Comparison of ENCODE assay signal across 8 cellular contexts in genomic region chr19:58380037-58380735, GRCh38. TPM values are rescaled to one million over a fixed set of nuclear protein-coding genes. Genes with fewer than 3 reads are reported as not detected.
A peak's percentile ranks its signal among the peaks of the same experiment; 100 is the strongest.
DNase-seq lines count a peak whose midpoint lies in the region; ATAC-seq lines count a peak whose summit lies in the region.

No MANE protein-coding gene starts in this region.

- peak overlapping the region; percentile 42 for H3K27ac ChIP-seq in iPS-20b (ENCODE audit: low read length)
- peak overlapping the region; percentile 85 for H3K27ac ChIP-seq in subcutaneous abdominal adipose tissue (ENCODE audit: low read depth, low read length)

- peak overlapping the region; percentile 80 for H3K9ac ChIP-seq in iPS-20b (ENCODE audit: low read depth, low read length)
- peak overlapping the region; percentile 3 to 89 (median 78) for H3K9ac ChIP-seq in subcutaneous abdominal adipose tissue (ENCODE audit: low read length in 5 of 5)

- DNase-seq in activated T-cell treated with anti-CD3 and anti-CD28 coated beads, Interleukin-2, amount 50 U/mL, for 4 hours = no peak
- DNase-seq in activated T-cell treated with anti-CD3 and anti-CD28 coated beads for 4 hours (no peak), NCI-H226 (no peak), NAMALWA (ENCODE audit: low spot score) (no peak)
- DNase-seq in activated CD4-positive, alpha-beta T cell treated with anti-CD3 and anti-CD28 coated beads, Interleukin-2, amount 50 U/mL, for 4 hours = no peak

- no peaks in the 10 kb centered on the region for H3K36me3 ChIP-seq in iPS-20b (ENCODE audit: insufficient read depth, low read depth, low read length)
- H3K36me3 ChIP-seq in subcutaneous abdominal adipose tissue (ENCODE audit: control insufficient read depth in 5 of 5, insufficient read depth in 5 of 5, low read length in 5 of 5) = no peaks in the 10 kb centered on the region

- peaks cover 20% of the 10 kb centered on the region for H3K4me1 Mint-ChIP-seq in activated T-cell treated with anti-CD3 and anti-CD28 coated beads, Interleukin-2, amount 50 U/mL, for 4 hours (ENCODE audit: low read depth)
- peaks cover 9% of the 10 kb centered on the region for H3K4me1 Mint-ChIP-seq in activated T-helper 17 cell treated with anti-CD3 and anti-CD28 coated beads, Interleukin-2, amount 50 U/mL, for 72 hours

- peak overlapping the region; percentile 84 for H3K4me3 ChIP-seq in iPS-20b (ENCODE audit: low read length)
- peak overlapping the region; percentile 76 to 89 (median 83) for H3K4me3 ChIP-seq in subcutaneous abdominal adipose tissue (ENCODE audit: low read depth in 1 of 5, low read length in 5 of 5)

- no peaks in the 10 kb centered on the region for H3K9me3 Mint-ChIP-seq in activated T-cell treated with anti-CD3 and anti-CD28 coated beads, Interleukin-2, amount 50 U/mL, for 4 hours
- no peaks in the 10 kb centered on the region for H3K9me3 Mint-ChIP-seq in activated T-helper 17 cell treated with anti-CD3 and anti-CD28 coated beads, Interleukin-2, amount 50 U/mL, for 72 hours

- H3K36me3 Mint-ChIP-seq in activated T-cell treated with anti-CD3 and anti-CD28 coated beads, Interleukin-2, amount 50 U/mL, for 4 hours (ENCODE audit: insufficient read depth) = no peaks in the 10 kb centered on the region
- H3K36me3 Mint-ChIP-seq in activated T-helper 17 cell treated with anti-CD3 and anti-CD28 coated beads, Interleukin-2, amount 50 U/mL, for 72 hours (ENCODE audit: low read depth) = no peaks in the 10 kb centered on the region

- H3K9me3 ChIP-seq in iPS-20b (ENCODE audit: insufficient read depth, low read depth, low read length) = no peaks in the 10 kb centered on the region
- no peaks in the 10 kb centered on the region for H3K9me3 ChIP-seq in subcutaneous abdominal adipose tissue (ENCODE audit: control insufficient read depth in 5 of 5, low read length in 5 of 5)

- H3K4me1 ChIP-seq in iPS-20b (ENCODE audit: insufficient read depth, low read length) (no peaks in the 10 kb centered on the region), subcutaneous abdominal adipose tissue (ENCODE audit: control insufficient read depth in 5 of 5, insufficient read depth in 5 of 5, low read length in 5 of 5) (peaks cover 7 to 26% (median 24%) of the 10 kb centered on the region in 5 donors)

- H3K27me3 ChIP-seq in iPS-20b (ENCODE audit: insufficient read depth, low read length) (no peaks in the 10 kb centered on the region), subcutaneous abdominal adipose tissue (ENCODE audit: control insufficient read depth in 5 of 5, insufficient read depth in 4 of 5, low read length in 5 of 5) (no peaks in the 10 kb centered on the region)

- ATAC-seq in activated T-cell treated with anti-CD3 and anti-CD28 coated beads, Interleukin-2, amount 50 U/mL, for 4 hours = no peak
- ATAC-seq in activated T-helper 17 cell treated with anti-CD3 and anti-CD28 coated beads, Interleukin-2, amount 50 U/mL, for 72 hours (replicated peaks) = no peak

- peak overlapping the region; percentile 90 for H3K4me3 Mint-ChIP-seq in activated T-cell treated with anti-CD3 and anti-CD28 coated beads, Interleukin-2, amount 50 U/mL, for 4 hours
- peak overlapping the region; percentile 95 for H3K4me3 Mint-ChIP-seq in activated T-helper 17 cell treated with anti-CD3 and anti-CD28 coated beads, Interleukin-2, amount 50 U/mL, for 72 hours

- H3K27me3 Mint-ChIP-seq in activated T-cell treated with anti-CD3 and anti-CD28 coated beads, Interleukin-2, amount 50 U/mL, for 4 hours (ENCODE audit: low read depth) = no peaks in the 10 kb centered on the region
- no peaks in the 10 kb centered on the region for H3K27me3 Mint-ChIP-seq in activated T-helper 17 cell treated with anti-CD3 and anti-CD28 coated beads, Interleukin-2, amount 50 U/mL, for 72 hours

- H3K27ac Mint-ChIP-seq in activated T-helper 17 cell treated with anti-CD3 and anti-CD28 coated beads, Interleukin-2, amount 50 U/mL, for 72 hours = peak overlapping the region; percentile 94

RNA-seq across cellular contexts. Expression of gene ZNF837, which starts 0.6 kb away (rescaled TPM):
- 1 to 10 TPM; 1.2 to 2.1 (median 1.8) TPM for total RNA-seq in activated T-cell treated with anti-CD3 and anti-CD28 coated beads, Interleukin-2, amount 50 U/mL, for 4 hours
- 1 to 10 TPM; 1.1 to 1.9 TPM for total RNA-seq in activated T-helper 17 cell treated with anti-CD3 and anti-CD28 coated beads, Interleukin-2, amount 50 U/mL, for 72 hours

RNA-seq across cellular contexts. Expression of gene RPS5, which starts 6.9 kb away (rescaled TPM):
- 1,000 to 10,000 TPM; 2,106 to 2,287 (median 2,120) TPM for total RNA-seq in activated T-cell treated with anti-CD3 and anti-CD28 coated beads, Interleukin-2, amount 50 U/mL, for 4 hours
- total RNA-seq in activated T-helper 17 cell treated with anti-CD3 and anti-CD28 coated beads, Interleukin-2, amount 50 U/mL, for 72 hours = 1,000 to 10,000 TPM; 1,376 to 1,435 TPM

RNA-seq across cellular contexts. Expression of gene RNF225, which starts 15.3 kb away (rescaled TPM):
- 1 to 10 TPM; 2.5 to 3.2 (median 2.5) TPM for total RNA-seq in activated T-cell treated with anti-CD3 and anti-CD28 coated beads, Interleukin-2, amount 50 U/mL, for 4 hours
- under 1 TPM in 1 of 2 donors, not detected in 1; 0.64 TPM for total RNA-seq in activated T-helper 17 cell treated with anti-CD3 and anti-CD28 coated beads, Interleukin-2, amount 50 U/mL, for 72 hours

RNA-seq across cellular contexts. Expression of gene ZNF497, which starts 17.6 kb away (rescaled TPM):
- total RNA-seq in activated T-cell treated with anti-CD3 and anti-CD28 coated beads, Interleukin-2, amount 50 U/mL, for 4 hours = under 1 TPM; 0.55 to 0.99 (median 0.98) TPM
- total RNA-seq in activated T-helper 17 cell treated with anti-CD3 and anti-CD28 coated beads, Interleukin-2, amount 50 U/mL, for 72 hours = 1 to 10 TPM; 1.7 to 1.8 TPM

RNA-seq across cellular contexts. Expression of gene A1BG, which starts 26.9 kb away (rescaled TPM):
- 10 to 100 TPM in 2 of 3 donors, 1 to 10 TPM in 1; 9.0 to 12.0 (median 11.5) TPM for total RNA-seq in activated T-cell treated with anti-CD3 and anti-CD28 coated beads, Interleukin-2, amount 50 U/mL, for 4 hours
- total RNA-seq in activated T-helper 17 cell treated with anti-CD3 and anti-CD28 coated beads, Interleukin-2, amount 50 U/mL, for 72 hours = 10 to 100 TPM; 12.4 to 15.4 TPM
